Comparison of ENCODE assay signal across 1 cellular context in the genomic region with DNA sequence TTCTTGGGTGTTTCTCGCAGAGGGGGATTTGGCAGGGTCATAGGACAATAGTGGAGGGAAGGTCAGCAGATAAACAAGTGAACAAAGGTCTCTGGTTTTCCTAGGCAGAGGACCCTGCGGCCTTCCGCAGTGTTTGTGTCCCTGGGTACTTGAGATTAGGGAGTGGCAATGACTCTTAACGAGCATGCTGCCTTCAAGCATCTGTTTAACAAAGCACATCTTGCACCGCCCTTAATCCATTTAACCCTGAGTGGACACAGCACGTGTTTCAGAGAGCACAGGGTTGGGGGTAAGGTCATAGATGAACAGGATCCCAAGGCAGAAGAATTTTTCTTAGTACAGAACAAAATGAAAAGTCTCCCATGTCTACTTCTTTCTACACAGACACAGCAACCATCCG.
TF ChIP-seq lines count a peak whose summit lies in the region.

No MANE protein-coding gene starts in this region.

TF ChIP-seq in K562, 482 proteins besides CTCF, POLR2A, EP300 and RAD21:
- TF ChIP-seq NFIC (IDR thresholded peaks at IDR 0.05) (peak; percentile 20; the same call in 1 of the 2 replicates), NCOR1 (IDR thresholded peaks at IDR 0.05) (peak; percentile 39; the same call in 1 of the 2 replicates), SMAD4 (CRISPR knock-in tag; conservative IDR thresholded peaks at IDR 0.05) (0 out of 2 replicates have a peak, but pooled peaks have one; percentile 12), TAL1 (IDR thresholded peaks at IDR 0.05) (peak; percentile 44; the same call in 1 of the 2 replicates), SOX6 (IDR thresholded peaks at IDR 0.05) (peak; percentile 61), CBFA2T2 (conservative IDR thresholded peaks at IDR 0.05) (peak; percentile 64), ARID1B (IDR thresholded peaks at IDR 0.05) (peak; percentile 40), DPF2 (IDR thresholded peaks at IDR 0.05) (peak; percentile 38; the same call in 1 of the 2 replicates), SMARCA4 (IDR thresholded peaks at IDR 0.05) (0 out of 2 replicates have a peak, but pooled peaks have one; percentile 22), CBFA2T3 (IDR thresholded peaks at IDR 0.05) (peak; percentile 76), L3MBTL2 (IDR thresholded peaks at IDR 0.05) (peak; percentile 54; the same call in 1 of the 2 replicates)
- TF ChIP-seq, protein P1, sequence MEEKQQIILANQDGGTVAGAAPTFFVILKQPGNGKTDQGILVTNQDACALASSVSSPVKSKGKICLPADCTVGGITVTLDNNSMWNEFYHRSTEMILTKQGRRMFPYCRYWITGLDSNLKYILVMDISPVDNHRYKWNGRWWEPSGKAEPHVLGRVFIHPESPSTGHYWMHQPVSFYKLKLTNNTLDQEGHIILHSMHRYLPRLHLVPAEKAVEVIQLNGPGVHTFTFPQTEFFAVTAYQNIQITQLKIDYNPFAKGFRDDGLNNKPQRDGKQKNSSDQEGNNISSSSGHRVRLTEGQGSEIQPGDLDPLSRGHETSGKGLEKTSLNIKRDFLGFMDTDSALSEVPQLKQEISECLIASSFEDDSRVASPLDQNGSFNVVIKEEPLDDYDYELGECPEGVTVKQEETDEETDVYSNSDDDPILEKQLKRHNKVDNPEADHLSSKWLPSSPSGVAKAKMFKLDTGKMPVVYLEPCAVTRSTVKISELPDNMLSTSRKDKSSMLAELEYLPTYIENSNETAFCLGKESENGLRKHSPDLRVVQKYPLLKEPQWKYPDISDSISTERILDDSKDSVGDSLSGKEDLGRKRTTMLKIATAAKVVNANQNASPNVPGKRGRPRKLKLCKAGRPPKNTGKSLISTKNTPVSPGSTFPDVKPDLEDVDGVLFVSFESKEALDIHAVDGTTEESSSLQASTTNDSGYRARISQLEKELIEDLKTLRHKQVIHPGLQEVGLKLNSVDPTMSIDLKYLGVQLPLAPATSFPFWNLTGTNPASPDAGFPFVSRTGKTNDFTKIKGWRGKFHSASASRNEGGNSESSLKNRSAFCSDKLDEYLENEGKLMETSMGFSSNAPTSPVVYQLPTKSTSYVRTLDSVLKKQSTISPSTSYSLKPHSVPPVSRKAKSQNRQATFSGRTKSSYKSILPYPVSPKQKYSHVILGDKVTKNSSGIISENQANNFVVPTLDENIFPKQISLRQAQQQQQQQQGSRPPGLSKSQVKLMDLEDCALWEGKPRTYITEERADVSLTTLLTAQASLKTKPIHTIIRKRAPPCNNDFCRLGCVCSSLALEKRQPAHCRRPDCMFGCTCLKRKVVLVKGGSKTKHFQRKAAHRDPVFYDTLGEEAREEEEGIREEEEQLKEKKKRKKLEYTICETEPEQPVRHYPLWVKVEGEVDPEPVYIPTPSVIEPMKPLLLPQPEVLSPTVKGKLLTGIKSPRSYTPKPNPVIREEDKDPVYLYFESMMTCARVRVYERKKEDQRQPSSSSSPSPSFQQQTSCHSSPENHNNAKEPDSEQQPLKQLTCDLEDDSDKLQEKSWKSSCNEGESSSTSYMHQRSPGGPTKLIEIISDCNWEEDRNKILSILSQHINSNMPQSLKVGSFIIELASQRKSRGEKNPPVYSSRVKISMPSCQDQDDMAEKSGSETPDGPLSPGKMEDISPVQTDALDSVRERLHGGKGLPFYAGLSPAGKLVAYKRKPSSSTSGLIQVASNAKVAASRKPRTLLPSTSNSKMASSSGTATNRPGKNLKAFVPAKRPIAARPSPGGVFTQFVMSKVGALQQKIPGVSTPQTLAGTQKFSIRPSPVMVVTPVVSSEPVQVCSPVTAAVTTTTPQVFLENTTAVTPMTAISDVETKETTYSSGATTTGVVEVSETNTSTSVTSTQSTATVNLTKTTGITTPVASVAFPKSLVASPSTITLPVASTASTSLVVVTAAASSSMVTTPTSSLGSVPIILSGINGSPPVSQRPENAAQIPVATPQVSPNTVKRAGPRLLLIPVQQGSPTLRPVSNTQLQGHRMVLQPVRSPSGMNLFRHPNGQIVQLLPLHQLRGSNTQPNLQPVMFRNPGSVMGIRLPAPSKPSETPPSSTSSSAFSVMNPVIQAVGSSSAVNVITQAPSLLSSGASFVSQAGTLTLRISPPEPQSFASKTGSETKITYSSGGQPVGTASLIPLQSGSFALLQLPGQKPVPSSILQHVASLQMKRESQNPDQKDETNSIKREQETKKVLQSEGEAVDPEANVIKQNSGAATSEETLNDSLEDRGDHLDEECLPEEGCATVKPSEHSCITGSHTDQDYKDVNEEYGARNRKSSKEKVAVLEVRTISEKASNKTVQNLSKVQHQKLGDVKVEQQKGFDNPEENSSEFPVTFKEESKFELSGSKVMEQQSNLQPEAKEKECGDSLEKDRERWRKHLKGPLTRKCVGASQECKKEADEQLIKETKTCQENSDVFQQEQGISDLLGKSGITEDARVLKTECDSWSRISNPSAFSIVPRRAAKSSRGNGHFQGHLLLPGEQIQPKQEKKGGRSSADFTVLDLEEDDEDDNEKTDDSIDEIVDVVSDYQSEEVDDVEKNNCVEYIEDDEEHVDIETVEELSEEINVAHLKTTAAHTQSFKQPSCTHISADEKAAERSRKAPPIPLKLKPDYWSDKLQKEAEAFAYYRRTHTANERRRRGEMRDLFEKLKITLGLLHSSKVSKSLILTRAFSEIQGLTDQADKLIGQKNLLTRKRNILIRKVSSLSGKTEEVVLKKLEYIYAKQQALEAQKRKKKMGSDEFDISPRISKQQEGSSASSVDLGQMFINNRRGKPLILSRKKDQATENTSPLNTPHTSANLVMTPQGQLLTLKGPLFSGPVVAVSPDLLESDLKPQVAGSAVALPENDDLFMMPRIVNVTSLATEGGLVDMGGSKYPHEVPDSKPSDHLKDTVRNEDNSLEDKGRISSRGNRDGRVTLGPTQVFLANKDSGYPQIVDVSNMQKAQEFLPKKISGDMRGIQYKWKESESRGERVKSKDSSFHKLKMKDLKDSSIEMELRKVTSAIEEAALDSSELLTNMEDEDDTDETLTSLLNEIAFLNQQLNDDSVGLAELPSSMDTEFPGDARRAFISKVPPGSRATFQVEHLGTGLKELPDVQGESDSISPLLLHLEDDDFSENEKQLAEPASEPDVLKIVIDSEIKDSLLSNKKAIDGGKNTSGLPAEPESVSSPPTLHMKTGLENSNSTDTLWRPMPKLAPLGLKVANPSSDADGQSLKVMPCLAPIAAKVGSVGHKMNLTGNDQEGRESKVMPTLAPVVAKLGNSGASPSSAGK (IDR thresholded peaks at IDR 0.05) = peak; percentile 56; the same call in 1 of the 2 replicates
- TF ChIP-seq, protein P2, sequence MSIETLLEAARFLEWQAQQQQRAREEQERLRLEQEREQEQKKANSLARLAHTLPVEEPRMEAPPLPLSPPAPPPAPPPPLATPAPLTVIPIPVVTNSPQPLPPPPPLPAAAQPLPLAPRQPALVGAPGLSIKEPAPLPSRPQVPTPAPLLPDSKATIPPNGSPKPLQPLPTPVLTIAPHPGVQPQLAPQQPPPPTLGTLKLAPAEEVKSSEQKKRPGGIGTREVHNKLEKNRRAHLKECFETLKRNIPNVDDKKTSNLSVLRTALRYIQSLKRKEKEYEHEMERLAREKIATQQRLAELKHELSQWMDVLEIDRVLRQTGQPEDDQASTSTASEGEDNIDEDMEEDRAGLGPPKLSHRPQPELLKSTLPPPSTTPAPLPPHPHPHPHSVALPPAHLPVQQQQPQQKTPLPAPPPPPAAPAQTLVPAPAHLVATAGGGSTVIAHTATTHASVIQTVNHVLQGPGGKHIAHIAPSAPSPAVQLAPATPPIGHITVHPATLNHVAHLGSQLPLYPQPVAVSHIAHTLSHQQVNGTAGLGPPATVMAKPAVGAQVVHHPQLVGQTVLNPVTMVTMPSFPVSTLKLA (conservative IDR thresholded peaks at IDR 0.05) = peak; percentile 60 to 72
- TF ChIP-seq, protein P3, sequence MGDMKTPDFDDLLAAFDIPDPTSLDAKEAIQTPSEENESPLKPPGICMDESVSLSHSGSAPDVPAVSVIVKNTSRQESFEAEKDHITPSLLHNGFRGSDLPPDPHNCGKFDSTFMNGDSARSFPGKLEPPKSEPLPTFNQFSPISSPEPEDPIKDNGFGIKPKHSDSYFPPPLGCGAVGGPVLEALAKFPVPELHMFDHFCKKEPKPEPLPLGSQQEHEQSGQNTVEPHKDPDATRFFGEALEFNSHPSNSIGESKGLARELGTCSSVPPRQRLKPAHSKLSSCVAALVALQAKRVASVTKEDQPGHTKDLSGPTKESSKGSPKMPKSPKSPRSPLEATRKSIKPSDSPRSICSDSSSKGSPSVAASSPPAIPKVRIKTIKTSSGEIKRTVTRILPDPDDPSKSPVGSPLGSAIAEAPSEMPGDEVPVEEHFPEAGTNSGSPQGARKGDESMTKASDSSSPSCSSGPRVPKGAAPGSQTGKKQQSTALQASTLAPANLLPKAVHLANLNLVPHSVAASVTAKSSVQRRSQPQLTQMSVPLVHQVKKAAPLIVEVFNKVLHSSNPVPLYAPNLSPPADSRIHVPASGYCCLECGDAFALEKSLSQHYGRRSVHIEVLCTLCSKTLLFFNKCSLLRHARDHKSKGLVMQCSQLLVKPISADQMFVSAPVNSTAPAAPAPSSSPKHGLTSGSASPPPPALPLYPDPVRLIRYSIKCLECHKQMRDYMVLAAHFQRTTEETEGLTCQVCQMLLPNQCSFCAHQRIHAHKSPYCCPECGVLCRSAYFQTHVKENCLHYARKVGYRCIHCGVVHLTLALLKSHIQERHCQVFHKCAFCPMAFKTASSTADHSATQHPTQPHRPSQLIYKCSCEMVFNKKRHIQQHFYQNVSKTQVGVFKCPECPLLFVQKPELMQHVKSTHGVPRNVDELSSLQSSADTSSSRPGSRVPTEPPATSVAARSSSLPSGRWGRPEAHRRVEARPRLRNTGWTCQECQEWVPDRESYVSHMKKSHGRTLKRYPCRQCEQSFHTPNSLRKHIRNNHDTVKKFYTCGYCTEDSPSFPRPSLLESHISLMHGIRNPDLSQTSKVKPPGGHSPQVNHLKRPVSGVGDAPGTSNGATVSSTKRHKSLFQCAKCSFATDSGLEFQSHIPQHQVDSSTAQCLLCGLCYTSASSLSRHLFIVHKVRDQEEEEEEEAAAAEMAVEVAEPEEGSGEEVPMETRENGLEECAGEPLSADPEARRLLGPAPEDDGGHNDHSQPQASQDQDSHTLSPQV (IDR thresholded peaks at IDR 0.05) = peak; percentile 56; the same call in 1 of the 2 replicates
TF ChIP-seq in K562: peak in this region for 14; not testable (repeated sequence) for 468.
